Comparison of ENCODE assay signal across 25 cellular contexts in the genomic region with DNA sequence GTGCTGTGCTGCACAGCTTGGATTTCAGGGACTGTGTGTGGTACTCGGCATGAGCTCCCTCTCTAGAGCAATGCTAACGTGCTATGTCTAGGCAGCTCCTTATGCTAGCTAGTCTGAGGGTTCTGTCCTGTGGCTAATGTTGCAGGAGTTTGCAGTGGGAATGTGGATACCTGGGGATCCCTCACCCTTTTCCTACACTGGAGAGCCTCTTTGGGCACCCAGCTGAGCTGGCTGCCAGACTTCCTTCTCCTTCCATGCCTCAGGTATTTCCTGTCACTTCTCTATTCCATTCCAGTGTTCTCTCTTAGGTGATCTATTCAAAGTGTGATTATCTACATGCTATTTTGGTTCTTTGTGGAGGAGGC.
DNase-seq lines count a peak whose midpoint lies in the region; ATAC-seq and TF ChIP-seq lines count a peak whose summit lies in the region.
"Had no signal": no experiment of that assay in that cellular context is flagged by ENCODE, and none has a peak within 500 bp of the region (broad histone marks: within the 10 kb centered on the region; RNA-seq: fewer than 3 reads in every experiment).

No MANE protein-coding gene starts in this region.

- no peak overlapping the region for H3K4me2 ChIP-seq in hepatocyte

- H3K36me3 Mint-ChIP-seq in activated CD8-positive, alpha-beta memory T cell treated with anti-CD3 and anti-CD28 coated beads, Interleukin-2, amount 10 ng/mL, durations not matched to agents 7 days and 5 days: peaks cover 33% of the 10 kb centered on the region

- H3K4me1 ChIP-seq in gastrocnemius medialis: peaks cover 16 to 23% of the 10 kb centered on the region in 2 donors
- H3K4me1 ChIP-seq in hepatocyte (ENCODE audit: insufficient read depth): no peaks in the 10 kb centered on the region
- H3K4me1 ChIP-seq: body of pancreas, thyroid gland had no signal

- H3K27ac Mint-ChIP-seq in activated CD8-positive, alpha-beta memory T cell treated with anti-CD3 and anti-CD28 coated beads, Interleukin-2, amount 10 ng/mL, durations not matched to agents 7 days and 5 days: peak overlapping the region; percentile 14
- H3K27ac Mint-ChIP-seq: activated naive CD8-positive, alpha-beta T cell; stimulated activated naive CD8-positive, alpha-beta T cell treated with anti-CD3 and anti-CD28 coated beads, Interleukin-15, Interleukin-2, amounts not matched to agents 100 ng/mL and 50 ng/mL, for 24 hours had no signal

- peaks cover 10% of the 10 kb centered on the region for H3K9me3 Mint-ChIP-seq in activated CD8-positive, alpha-beta memory T cell treated with anti-CD3 and anti-CD28 coated beads, Interleukin-2, amount 10 ng/mL, durations not matched to agents 7 days and 5 days (ENCODE audit: low read depth)

- in situ Hi-C loops in gastrocnemius medialis (cut with MboI; ENCODE audit: low sequenced_read_pairs in 4 of 4): no loop called here

- no peak for TF ChIP-seq POLR2A in gastrocnemius medialis (IDR thresholded peaks at IDR 0.05)

- no peaks in the 10 kb centered on the region for H3K27me3 Mint-ChIP-seq in activated CD8-positive, alpha-beta memory T cell treated with anti-CD3 and anti-CD28 coated beads, Interleukin-2, amount 10 ng/mL, durations not matched to agents 7 days and 5 days
- H3K27me3 Mint-ChIP-seq: activated naive CD8-positive, alpha-beta T cell; stimulated activated naive CD8-positive, alpha-beta T cell treated with anti-CD3 and anti-CD28 coated beads, Interleukin-15, Interleukin-2, amounts not matched to agents 100 ng/mL and 50 ng/mL, for 24 hours had no signal

- ATAC-seq in activated CD8-positive, alpha-beta memory T cell treated with anti-CD3 and anti-CD28 coated beads, Interleukin-2, amount 10 ng/mL, durations not matched to agents 7 days and 5 days: no peak
- ATAC-seq in gastrocnemius medialis: peak; percentile 18 to 23
- ATAC-seq: body of pancreas had no signal

- H3K4me1 Mint-ChIP-seq in activated CD8-positive, alpha-beta memory T cell treated with anti-CD3 and anti-CD28 coated beads, Interleukin-2, amount 10 ng/mL, durations not matched to agents 7 days and 5 days: no peaks in the 10 kb centered on the region

- no peak for DNase-seq in activated CD8-positive, alpha-beta memory T cell treated with anti-CD3 and anti-CD28 coated beads, Interleukin-2, amount 10 ng/mL, durations not matched to agents 7 days and 5 days
- DNase-seq in activated CD8-positive, alpha-beta memory T cell treated with anti-CD3 and anti-CD28 coated beads, Interleukin-2, amount 50 U/mL, for 4 hours: no peak
- DNase-seq in choroid plexus epithelial cell (ENCODE audit: low read depth): peak; percentile 12
- peak; percentile 26 for DNase-seq in iPS-NIHi7 (ENCODE audit: extremely low spot score)
- no peak for DNase-seq in gastrocnemius medialis
- no peak for DNase-seq in hepatocyte (ENCODE audit: low spot score)
- no peak for DNase-seq in inferior parietal cortex (ENCODE audit: extremely low spot score)
- DNase-seq in posterior cingulate gyrus: no peak
- DNase-seq: 8988T; AML-193; body of pancreas; DMS79; glutamatergic neuron; HFFc6; islet precursor cell; Kasumi-1; NCI-H187 treated with DMSO at 0.1 percent for 48 hours; occipital lobe; SHP77 treated with DMSO at 0.1 percent for 48 hours; stimulated activated CD4-positive, alpha-beta T cell treated with anti-CD3 and anti-CD28 coated beads, Interleukin-12 subunit alpha, Interleukin-12 subunit beta, amount 100 ng/mL, for 4 hours; thyroid gland had no signal

- no peak overlapping the region for H3K4me3 Mint-ChIP-seq in activated CD8-positive, alpha-beta memory T cell treated with anti-CD3 and anti-CD28 coated beads, Interleukin-2, amount 10 ng/mL, durations not matched to agents 7 days and 5 days
- H3K4me3 Mint-ChIP-seq: activated naive CD8-positive, alpha-beta T cell; HFFc6; stimulated activated naive CD8-positive, alpha-beta T cell treated with anti-CD3 and anti-CD28 coated beads, Interleukin-15, Interleukin-2, amounts not matched to agents 100 ng/mL and 50 ng/mL, for 24 hours had no signal

- peaks cover 32% of the 10 kb centered on the region for H3K79me2 ChIP-seq in hepatocyte

- H3K9me3 ChIP-seq in gastrocnemius medialis (peaks cover 0 to 8% (median 0%) of the 10 kb centered on the region in 3 donors), hepatocyte (ENCODE audit: low read depth) (no peaks in the 10 kb centered on the region)
- H3K9me3 ChIP-seq: body of pancreas, thyroid gland had no signal

- CTCF ChIA-PET in activated CD8-positive, alpha-beta memory T cell treated with anti-CD3 and anti-CD28 coated beads, Interleukin-2, amount 10 ng/mL, durations not matched to agents 7 days and 5 days (lab: Charles Lee): interaction anchor here (1.0 to 1.3 kb wide), 2 partner anchors 135 to 244 kb away, joined by 3 to 5 read pairs; no protein-coding TSS in a partner anchor

- TF ChIP-seq CTCF in choroid plexus epithelial cell (conservative IDR thresholded peaks at IDR 0.05; ENCODE audit: low read depth, low read length) (no peak), gastrocnemius medialis (IDR thresholded peaks at IDR 0.05 in 4 of 5, conservative IDR thresholded peaks at IDR 0.05 in 1 of 5) (no peak), hepatocyte (IDR thresholded peaks at IDR 0.05; ENCODE audit: poor library complexity) (no peak)

- no peaks in the 10 kb centered on the region for H3K27me3 ChIP-seq in gastrocnemius medialis
- H3K27me3 ChIP-seq in hepatocyte: no peaks in the 10 kb centered on the region
- H3K27me3 ChIP-seq: body of pancreas, thyroid gland had no signal

- no peaks in the 10 kb centered on the region for H3K9me2 ChIP-seq in hepatocyte (replicated peaks; ENCODE audit: insufficient read depth)

- H2AFZ ChIP-seq in hepatocyte: no peak overlapping the region

- no peaks in the 10 kb centered on the region for H4K20me1 ChIP-seq in hepatocyte (ENCODE audit: insufficient read depth, poor library complexity, severe bottlenecking)

- H3K27ac ChIP-seq in gastrocnemius medialis (peak overlapping the region in 1 of 4 donors; percentile 35), hepatocyte (no peak overlapping the region)
- H3K27ac ChIP-seq: body of pancreas, coronary artery, thyroid gland had no signal

- H3K36me3 ChIP-seq in gastrocnemius medialis (peaks cover 0 to 4% of the 10 kb centered on the region in 2 donors), hepatocyte (replicated peaks; ENCODE audit: insufficient read depth, low read depth) (no peaks in the 10 kb centered on the region)
- H3K36me3 ChIP-seq: thyroid gland had no signal

- H3K4me3 ChIP-seq in choroid plexus epithelial cell (ENCODE audit: low read depth, low read length): no peak overlapping the region
- no peak overlapping the region for H3K4me3 ChIP-seq in gastrocnemius medialis
- H3K4me3 ChIP-seq in hepatocyte: no peak overlapping the region
- H3K4me3 ChIP-seq: body of pancreas, coronary artery, lung, thyroid gland had no signal

- intact Hi-C loops in gastrocnemius medialis (cut with DNase I; ENCODE audit: low total_unique reads): loop anchor here (5.0 kb wide), 3 partner anchors 100 to 195 kb away; a partner anchor contains a TSS
- intact Hi-C loops in posterior cingulate gyrus (cut with DNase I): loop anchor here (5.0 kb wide), 1 partner anchor 260 kb away; no protein-coding TSS in a partner anchor

- 71% methylated on average over 2 of the region's 2 CpGs for WGBS in hepatocyte (ENCODE audit: low lambda C conversion rate, missing lambda C conversion rate)

Comparison
In these comparisons a context has a peak if more than half of its experiments do, and no peak if none do; other contexts are left out.
1. DNase-seq: peak in choroid plexus epithelial cell (single experiment) and iPS-NIHi7 (single experiment); none in activated CD8-positive, alpha-beta memory T cell treated with anti-CD3 and anti-CD28 coated beads, Interleukin-2, amount 10 ng/mL, durations not matched to agents 7 days and 5 days (single experiment), activated CD8-positive, alpha-beta memory T cell treated with anti-CD3 and anti-CD28 coated beads, Interleukin-2, amount 50 U/mL, for 4 hours (single experiment), gastrocnemius medialis (0 of 2), hepatocyte (single experiment), inferior parietal cortex (single experiment) and posterior cingulate gyrus (0 of 10).